ENCODE assay signal across 27 cellular contexts in the genomic region with DNA sequence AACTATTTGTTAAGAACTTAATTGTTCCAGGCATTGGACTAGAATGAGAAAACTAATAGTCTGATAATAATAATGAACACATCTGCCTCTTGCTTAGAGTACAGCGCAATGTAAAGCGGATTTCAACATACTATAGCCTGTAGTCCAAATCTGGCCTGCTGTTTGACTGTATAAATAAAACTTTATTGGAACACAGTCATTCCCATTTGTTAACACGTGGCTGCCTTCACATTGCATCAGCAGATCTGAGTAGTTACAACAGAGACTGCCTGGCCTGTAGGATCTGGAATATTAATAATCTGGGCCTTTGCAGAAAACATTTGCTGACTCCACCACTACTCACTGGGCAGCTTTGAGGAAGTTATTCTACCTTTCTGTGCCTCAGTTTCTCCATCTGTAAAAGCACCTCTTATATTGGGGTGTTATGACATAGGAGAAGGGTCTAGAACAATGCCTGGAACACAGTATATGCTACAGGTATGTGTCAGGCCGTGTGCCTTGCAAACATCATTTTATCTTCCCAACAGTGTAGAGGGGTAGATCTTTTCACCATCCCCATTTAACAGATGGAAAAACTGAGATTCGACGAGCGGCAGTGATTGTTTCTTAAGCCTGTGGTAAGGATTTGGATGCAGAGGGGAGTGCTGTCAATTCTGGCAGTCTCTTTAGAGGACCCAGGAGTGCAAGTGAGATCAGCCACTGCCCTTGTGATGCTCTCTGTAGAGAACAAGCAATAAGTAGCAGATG. TPM values are rescaled to one million over a fixed set of nuclear protein-coding genes. Genes with fewer than 3 reads are reported as not detected.
"Had no signal": no experiment of that assay in that cellular context is flagged by ENCODE, and none has a peak within 500 bp of the region (broad histone marks: within the 10 kb centered on the region; RNA-seq: fewer than 3 reads in every experiment).

No MANE protein-coding gene starts in this region.

- H3K36me3 ChIP-seq: cardiac muscle cell, colonic mucosa, Peyer's patch, WERI-Rb-1 had no signal

- H3K36me3 Mint-ChIP-seq: activated naive CD8-positive, alpha-beta T cell treated with anti-CD3 and anti-CD28 coated beads for 36 hours had no signal

- H3K9me3 ChIP-seq: colonic mucosa, Peyer's patch had no signal

- H3K27ac ChIP-seq: cardiac muscle cell, colonic mucosa, Peyer's patch, RWPE1, SK-N-MC, WERI-Rb-1 had no signal

- H3K4me1 Mint-ChIP-seq: activated CD4-positive, alpha-beta T cell treated with anti-CD3 and anti-CD28 coated beads, Interleukin-2, amount 10 ng/mL, durations not matched to agents 24 days and 14 days; activated naive CD8-positive, alpha-beta T cell treated with anti-CD3 and anti-CD28 coated beads for 36 hours; activated T-helper 17 cell treated with anti-CD3 and anti-CD28 coated beads, Interleukin-2, amount 50 U/mL, for 72 hours had no signal

- H3K9me3 Mint-ChIP-seq: activated CD4-positive, alpha-beta T cell treated with anti-CD3 and anti-CD28 coated beads, Interleukin-2, amount 10 ng/mL, durations not matched to agents 24 days and 14 days; activated CD8-positive, alpha-beta T cell treated with anti-CD3 and anti-CD28 coated beads for 36 hours; activated naive CD8-positive, alpha-beta T cell treated with anti-CD3 and anti-CD28 coated beads for 36 hours; activated T-cell treated with anti-CD3 and anti-CD28 coated beads, Interleukin-2, amount 50 U/mL, for 72 hours; activated T-helper 17 cell treated with anti-CD3 and anti-CD28 coated beads, Interleukin-2, amount 50 U/mL, for 72 hours; central memory CD8-positive, alpha-beta T cell had no signal

- H3K27me3 ChIP-seq: colonic mucosa, Peyer's patch had no signal

- H3K4me3 Mint-ChIP-seq: activated CD4-positive, alpha-beta T cell treated with anti-CD3 and anti-CD28 coated beads, Interleukin-2, amount 10 ng/mL, durations not matched to agents 24 days and 14 days; activated CD8-positive, alpha-beta T cell treated with anti-CD3 and anti-CD28 coated beads for 36 hours; activated naive CD8-positive, alpha-beta T cell treated with anti-CD3 and anti-CD28 coated beads for 36 hours; activated T-cell treated with anti-CD3 and anti-CD28 coated beads, Interleukin-2, amount 50 U/mL, for 72 hours; activated T-helper 17 cell treated with anti-CD3 and anti-CD28 coated beads, Interleukin-2, amount 50 U/mL, for 72 hours; central memory CD8-positive, alpha-beta T cell had no signal

- H3K4me1 ChIP-seq: colonic mucosa had no signal

- DNase-seq: activated CD4-positive, alpha-beta T cell treated with anti-CD3 and anti-CD28 coated beads, Interleukin-2, amount 10 ng/mL, durations not matched to agents 24 days and 14 days; activated CD4-positive, alpha-beta T cell treated with anti-CD3 and anti-CD28 coated beads, Interleukin-2, amount 50 U/mL, for 4 hours; activated CD8-positive, alpha-beta T cell treated with anti-CD3 and anti-CD28 coated beads for 36 hours; activated effector memory CD4-positive, alpha-beta T cell treated with anti-CD3 and anti-CD28 coated beads, Interleukin-2, amount 50 U/mL, for 16 hours; activated naive CD4-positive, alpha-beta T cell treated with anti-CD3 and anti-CD28 coated beads, Interleukin-2, amount 50 U/mL, for 16 hours; activated naive CD8-positive, alpha-beta T cell treated with anti-CD3 and anti-CD28 coated beads for 36 hours; activated T-cell treated with anti-CD3 and anti-CD28 coated beads, Interleukin-2, amount 50 U/mL, for 1 hour; activated T-cell treated with anti-CD3 and anti-CD28 coated beads, Interleukin-2, amount 50 U/mL, for 72 hours; amniotic stem cell; aorta; colonic mucosa; NCI-H2227 treated with DMSO at 0.1 percent for 48 hours; NCI-H446; PC-3; Peyer's patch; WERI-Rb-1 had no signal

- H3K4me3 ChIP-seq: cardiac muscle cell, colonic mucosa, Peyer's patch, SK-N-MC had no signal

- ATAC-seq: Right ventricle myocardium inferior had no signal

- H3K27ac Mint-ChIP-seq: activated CD4-positive, alpha-beta T cell treated with anti-CD3 and anti-CD28 coated beads, Interleukin-2, amount 10 ng/mL, durations not matched to agents 24 days and 14 days; activated CD8-positive, alpha-beta T cell treated with anti-CD3 and anti-CD28 coated beads for 36 hours; activated naive CD8-positive, alpha-beta T cell treated with anti-CD3 and anti-CD28 coated beads for 36 hours; activated T-cell treated with anti-CD3 and anti-CD28 coated beads, Interleukin-2, amount 50 U/mL, for 72 hours; activated T-helper 17 cell treated with anti-CD3 and anti-CD28 coated beads, Interleukin-2, amount 50 U/mL, for 72 hours had no signal

- H3K27me3 Mint-ChIP-seq: activated CD4-positive, alpha-beta T cell treated with anti-CD3 and anti-CD28 coated beads, Interleukin-2, amount 10 ng/mL, durations not matched to agents 24 days and 14 days had no signal

RNA-seq across cellular contexts. Expression of a gene that starts 22.2 kb away (rescaled TPM):
- total RNA-seq: activated CD4-positive, alpha-beta T cell treated with anti-CD3 and anti-CD28 coated beads, Interleukin-2, amount 10 ng/mL, durations not matched to agents 24 days and 14 days; activated CD8-positive, alpha-beta memory T cell treated with anti-CD3 and anti-CD28 coated beads for 36 hours; activated CD8-positive, alpha-beta T cell treated with anti-CD3 and anti-CD28 coated beads for 36 hours; activated naive CD8-positive, alpha-beta T cell treated with anti-CD3 and anti-CD28 coated beads for 36 hours; activated T-cell treated with anti-CD3 and anti-CD28 coated beads, Interleukin-2, amount 50 U/mL, for 72 hours; activated T-helper 17 cell treated with anti-CD3 and anti-CD28 coated beads, Interleukin-2, amount 50 U/mL, for 72 hours; aorta; cardiac muscle cell; chondrocyte; colonic mucosa; MCF 10A; PC-3; Peyer's patch; Right ventricle myocardium inferior; T-helper 1 cell treated with Interleukin-12 subunit alpha and Interleukin-12 subunit beta and Interleukin-4 antibody, amounts not matched to agents 30 ng/mL and 1 ng/mL, for 36 hours; T-helper 2 cell treated with Interferon-gamma antibody and Interleukin-4, amounts not matched to agents 100 ng/mL and 5 ng/mL, for 36 hours had no signal
- polyA plus RNA-seq: aorta, cardiac muscle cell had no signal

RNA-seq across cellular contexts. Expression of a gene that starts 27.0 kb away (rescaled TPM):
- total RNA-seq: activated CD4-positive, alpha-beta T cell treated with anti-CD3 and anti-CD28 coated beads, Interleukin-2, amount 10 ng/mL, durations not matched to agents 24 days and 14 days; activated CD8-positive, alpha-beta memory T cell treated with anti-CD3 and anti-CD28 coated beads for 36 hours; activated CD8-positive, alpha-beta T cell treated with anti-CD3 and anti-CD28 coated beads for 36 hours; activated naive CD8-positive, alpha-beta T cell treated with anti-CD3 and anti-CD28 coated beads for 36 hours; activated T-cell treated with anti-CD3 and anti-CD28 coated beads, Interleukin-2, amount 50 U/mL, for 72 hours; activated T-helper 17 cell treated with anti-CD3 and anti-CD28 coated beads, Interleukin-2, amount 50 U/mL, for 72 hours; cardiac muscle cell; PC-3; T-helper 1 cell treated with Interleukin-12 subunit alpha and Interleukin-12 subunit beta and Interleukin-4 antibody, amounts not matched to agents 30 ng/mL and 1 ng/mL, for 36 hours; T-helper 2 cell treated with Interferon-gamma antibody and Interleukin-4, amounts not matched to agents 100 ng/mL and 5 ng/mL, for 36 hours had no signal

RNA-seq across cellular contexts. Expression of a gene that starts 29.9 kb away (rescaled TPM):
- total RNA-seq: activated CD4-positive, alpha-beta T cell treated with anti-CD3 and anti-CD28 coated beads, Interleukin-2, amount 10 ng/mL, durations not matched to agents 24 days and 14 days; activated CD8-positive, alpha-beta memory T cell treated with anti-CD3 and anti-CD28 coated beads for 36 hours; activated CD8-positive, alpha-beta T cell treated with anti-CD3 and anti-CD28 coated beads for 36 hours; activated naive CD8-positive, alpha-beta T cell treated with anti-CD3 and anti-CD28 coated beads for 36 hours; activated T-cell treated with anti-CD3 and anti-CD28 coated beads, Interleukin-2, amount 50 U/mL, for 72 hours; activated T-helper 17 cell treated with anti-CD3 and anti-CD28 coated beads, Interleukin-2, amount 50 U/mL, for 72 hours; aorta; cardiac muscle cell; chondrocyte; colonic mucosa; MCF 10A; PC-3; Peyer's patch; Right ventricle myocardium inferior; T-helper 1 cell treated with Interleukin-12 subunit alpha and Interleukin-12 subunit beta and Interleukin-4 antibody, amounts not matched to agents 30 ng/mL and 1 ng/mL, for 36 hours; T-helper 2 cell treated with Interferon-gamma antibody and Interleukin-4, amounts not matched to agents 100 ng/mL and 5 ng/mL, for 36 hours had no signal
- polyA plus RNA-seq: aorta, cardiac muscle cell had no signal

RNA-seq across cellular contexts. Expression of a gene that starts 55.1 kb away (rescaled TPM):
- total RNA-seq: activated CD4-positive, alpha-beta T cell treated with anti-CD3 and anti-CD28 coated beads, Interleukin-2, amount 10 ng/mL, durations not matched to agents 24 days and 14 days; activated CD8-positive, alpha-beta memory T cell treated with anti-CD3 and anti-CD28 coated beads for 36 hours; activated CD8-positive, alpha-beta T cell treated with anti-CD3 and anti-CD28 coated beads for 36 hours; activated naive CD8-positive, alpha-beta T cell treated with anti-CD3 and anti-CD28 coated beads for 36 hours; activated T-cell treated with anti-CD3 and anti-CD28 coated beads, Interleukin-2, amount 50 U/mL, for 72 hours; activated T-helper 17 cell treated with anti-CD3 and anti-CD28 coated beads, Interleukin-2, amount 50 U/mL, for 72 hours; cardiac muscle cell; chondrocyte; MCF 10A; PC-3; Right ventricle myocardium inferior; T-helper 1 cell treated with Interleukin-12 subunit alpha and Interleukin-12 subunit beta and Interleukin-4 antibody, amounts not matched to agents 30 ng/mL and 1 ng/mL, for 36 hours; T-helper 2 cell treated with Interferon-gamma antibody and Interleukin-4, amounts not matched to agents 100 ng/mL and 5 ng/mL, for 36 hours had no signal
- polyA plus RNA-seq: cardiac muscle cell had no signal
